Comparison of ENCODE assay signal across 1 cellular context in the genomic region with DNA sequence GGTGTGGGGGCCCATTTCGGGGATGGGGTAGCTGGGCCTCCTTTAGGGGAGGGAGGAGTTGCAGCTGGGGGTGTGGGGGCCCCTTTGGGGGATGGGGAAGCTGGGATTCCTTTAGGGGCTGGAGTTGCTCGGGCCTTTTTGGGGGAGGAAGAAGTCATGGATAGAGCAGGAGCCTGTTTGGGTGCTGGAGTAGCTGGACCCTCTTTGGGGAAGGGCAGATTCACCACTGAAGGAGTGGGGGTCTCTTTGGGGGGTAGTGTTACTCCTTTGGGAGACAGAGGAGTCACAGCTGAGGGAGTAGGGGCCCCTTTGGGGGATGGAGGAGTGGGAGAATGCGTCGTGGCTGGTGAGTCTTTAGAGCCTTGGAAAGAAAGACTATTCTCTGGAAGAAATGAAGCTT.
TF ChIP-seq lines count a peak whose summit lies in the region.

No MANE protein-coding gene starts in this region.

TF ChIP-seq in K562, 482 proteins besides CTCF, POLR2A, EP300 and RAD21:
- TF ChIP-seq MTF1 (CRISPR knock-in tag; IDR thresholded peaks at IDR 0.05; ENCODE audit: borderline replicate concordance) (no peak), ZNF696 (CRISPR knock-in tag; conservative IDR thresholded peaks at IDR 0.05) (no peak), CREM (IDR thresholded peaks at IDR 0.05; ENCODE audit: low read depth) (no peak), REST (CRISPR knock-in tag; IDR thresholded peaks at IDR 0.05; ENCODE audit: low read depth) (no peak), ZZZ3 (IDR thresholded peaks at IDR 0.05) (no peak), HMGXB4 (CRISPR knock-in tag; IDR thresholded peaks at IDR 0.05) (no peak), ETV6 (IDR thresholded peaks at IDR 0.05; ENCODE audit: borderline replicate concordance in 1 of 2, low read depth in 2 of 2, low read length in 1 of 2) (no peak), ETV6 (CRISPR knock-in tag; IDR thresholded peaks at IDR 0.05; ENCODE audit: borderline replicate concordance) (no peak), CHD2 (IDR thresholded peaks at IDR 0.05; ENCODE audit: low read depth, low read length) (no peak), NCOA2 (IDR thresholded peaks at IDR 0.05; ENCODE audit: partially characterized antibody in 2 of 2) (no peak), PRDM10 (IDR thresholded peaks at IDR 0.05; ENCODE audit: partially characterized antibody) (no peak), TARDBP (IDR thresholded peaks at IDR 0.05) (no peak), MEF2A (IDR thresholded peaks at IDR 0.05; ENCODE audit: control insufficient read depth, low read depth, low read length) (no peak), SUPT5H (IDR thresholded peaks at IDR 0.05) (no peak), PPARD (CRISPR knock-in tag; IDR thresholded peaks at IDR 0.05) (no peak)
- TF ChIP-seq, protein P1, sequence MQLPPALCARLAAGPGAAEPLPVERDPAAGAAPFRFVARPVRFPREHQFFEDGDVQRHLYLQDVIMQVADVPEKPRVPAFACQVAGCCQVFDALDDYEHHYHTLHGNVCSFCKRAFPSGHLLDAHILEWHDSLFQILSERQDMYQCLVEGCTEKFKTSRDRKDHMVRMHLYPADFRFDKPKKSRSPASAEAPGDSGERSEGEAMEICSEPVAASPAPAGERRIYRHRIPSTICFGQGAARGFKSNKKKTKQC (CRISPR knock-in tag; IDR thresholded peaks at IDR 0.05): no peak
- TF ChIP-seq, protein P2, sequence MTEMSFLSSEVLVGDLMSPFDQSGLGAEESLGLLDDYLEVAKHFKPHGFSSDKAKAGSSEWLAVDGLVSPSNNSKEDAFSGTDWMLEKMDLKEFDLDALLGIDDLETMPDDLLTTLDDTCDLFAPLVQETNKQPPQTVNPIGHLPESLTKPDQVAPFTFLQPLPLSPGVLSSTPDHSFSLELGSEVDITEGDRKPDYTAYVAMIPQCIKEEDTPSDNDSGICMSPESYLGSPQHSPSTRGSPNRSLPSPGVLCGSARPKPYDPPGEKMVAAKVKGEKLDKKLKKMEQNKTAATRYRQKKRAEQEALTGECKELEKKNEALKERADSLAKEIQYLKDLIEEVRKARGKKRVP (CRISPR knock-in tag; IDR thresholded peaks at IDR 0.05): no peak
- TF ChIP-seq, protein P3, sequence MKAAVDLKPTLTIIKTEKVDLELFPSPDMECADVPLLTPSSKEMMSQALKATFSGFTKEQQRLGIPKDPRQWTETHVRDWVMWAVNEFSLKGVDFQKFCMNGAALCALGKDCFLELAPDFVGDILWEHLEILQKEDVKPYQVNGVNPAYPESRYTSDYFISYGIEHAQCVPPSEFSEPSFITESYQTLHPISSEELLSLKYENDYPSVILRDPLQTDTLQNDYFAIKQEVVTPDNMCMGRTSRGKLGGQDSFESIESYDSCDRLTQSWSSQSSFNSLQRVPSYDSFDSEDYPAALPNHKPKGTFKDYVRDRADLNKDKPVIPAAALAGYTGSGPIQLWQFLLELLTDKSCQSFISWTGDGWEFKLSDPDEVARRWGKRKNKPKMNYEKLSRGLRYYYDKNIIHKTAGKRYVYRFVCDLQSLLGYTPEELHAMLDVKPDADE (conservative IDR thresholded peaks at IDR 0.05; ENCODE audit: control insufficient read depth, low read depth, low read length): no peak
